In genomic region chr13:51286135-51287002, GRCh38 we compare ENCODE assay signal across 8 cellular contexts. TPM values are rescaled to one million over a fixed set of nuclear protein-coding genes. Genes with fewer than 3 reads are reported as not detected.
DNase-seq lines count a peak whose midpoint lies in the region; ATAC-seq and TF ChIP-seq lines count a peak whose summit lies in the region.

No MANE protein-coding gene starts in this region.

- ATAC-seq in HG02981 (IDR thresholded peaks at IDR 0.05; ENCODE audit: unreplicated experiment) (peak; percentile 74), lower lobe of right lung (peak; percentile 82 to 93), GM21360 (IDR thresholded peaks at IDR 0.05; ENCODE audit: unreplicated experiment) (no peak)

- no peaks in the 10 kb centered on the region for H3K27me3 ChIP-seq in lower lobe of right lung (ENCODE audit: low read depth)

- TF ChIP-seq CTCF in GM12872 (IDR thresholded peaks at IDR 0.05; ENCODE audit: insufficient read depth, low read depth, low read length) (peak; percentile 96), lower lobe of right lung (IDR thresholded peaks at IDR 0.05) (peak; percentile 98)

- H3K36me3 ChIP-seq in lower lobe of right lung: no peaks in the 10 kb centered on the region

- intact Hi-C loops in lower lobe of right lung (cut with DNase I): loop anchor here (10.0 kb wide), 1 partner anchor 162 kb away; no protein-coding TSS in a partner anchor

- no peak overlapping the region for H3K4me3 ChIP-seq in lower lobe of right lung

- H3K4me1 ChIP-seq in lower lobe of right lung: no peaks in the 10 kb centered on the region

- DNase-seq in NCI-H526 (lab: John Stamatoyannopoulos, UW) (peak; percentile 74 to 95), dermis microvascular lymphatic vessel endothelial cell (ENCODE audit: low read depth in 2 of 2) (peak; percentile 42 to 68), lower lobe of right lung (peak; percentile 77)
- DNase-seq in activated CD4-positive, alpha-beta T cell treated with anti-CD3 and anti-CD28 coated beads, Interleukin-2, amount 50 U/mL, for 48 hours: peak; percentile 83 to 86
- DNase-seq in stimulated activated CD8-positive, alpha-beta memory T cell treated with anti-CD3 and anti-CD28 coated beads, Interleukin-12 subunit alpha, Interleukin-12 subunit beta, amount 100 ng/mL, for 24 hours (ENCODE audit: extremely low read depth): peak; percentile 32

- no peaks in the 10 kb centered on the region for H3K9me3 ChIP-seq in lower lobe of right lung

- no peak overlapping the region for H3K27ac ChIP-seq in lower lobe of right lung

RNA-seq across cellular contexts. Expression of gene SERPINE3, which starts 53.1 kb away (rescaled TPM):
- total RNA-seq in dermis microvascular lymphatic vessel endothelial cell (not detected in 2 replicates), lower lobe of right lung (not detected)

Comparison
In these comparisons a context has a peak if more than half of its experiments do, and no peak if none do; other contexts are left out.
1. DNase-seq: peak in every context shown above with its lines; median percentile 84 in NCI-H526; 84 in activated CD4-positive, alpha-beta T cell treated with anti-CD3 and anti-CD28 coated beads, Interleukin-2, amount 50 U/mL, for 48 hours; 77 in lower lobe of right lung; 55 in dermis microvascular lymphatic vessel endothelial cell; 32 in stimulated activated CD8-positive, alpha-beta memory T cell treated with anti-CD3 and anti-CD28 coated beads, Interleukin-12 subunit alpha, Interleukin-12 subunit beta, amount 100 ng/mL, for 24 hours.